ENCODE assay signal across 13 cellular contexts in genomic region chr15:82950746-82951370, GRCh38. TPM values are rescaled to one million over a fixed set of nuclear protein-coding genes. Genes with fewer than 3 reads are reported as not detected.
DNase-seq lines count a peak whose midpoint lies in the region; ATAC-seq and TF ChIP-seq lines count a peak whose summit lies in the region.
"Had no signal": no experiment of that assay in that cellular context is flagged by ENCODE, and none has a peak within 500 bp of the region (broad histone marks: within the 10 kb centered on the region; RNA-seq: fewer than 3 reads in every experiment).

No MANE protein-coding gene starts in this region.

- H3K4me1 Mint-ChIP-seq in immature natural killer cell: peaks cover 6 to 7% of the 10 kb centered on the region in 2 donors

- intact Hi-C loops in spleen (cut with DNase I; ENCODE audit: low total_unique reads): no loop called here

- no peak overlapping the region for H3K4me3 ChIP-seq in mucosa of stomach (ENCODE audit: low read length)
- H3K4me3 ChIP-seq in spleen: peak overlapping the region in 1 of 8 donors; percentile 75

- H3K27ac ChIP-seq in spleen: no peak overlapping the region

- peaks cover 6 to 9% (median 6%) of the 10 kb centered on the region in 3 donors for H3K27me3 Mint-ChIP-seq in immature natural killer cell (ENCODE audit: low read depth in 3 of 3)

- H3K36me3 ChIP-seq in mucosa of stomach (ENCODE audit: control insufficient read depth, insufficient read depth, low read length) (no peaks in the 10 kb centered on the region), spleen (no peaks in the 10 kb centered on the region)

- H3K27ac Mint-ChIP-seq in immature natural killer cell: no peak overlapping the region
- H3K27ac Mint-ChIP-seq: activated naive CD8-positive, alpha-beta T cell treated with anti-CD3 and anti-CD28 coated beads, Interleukin-2, amount 10 ng/mL, durations not matched to agents 7 days and 5 days; stimulated activated naive CD8-positive, alpha-beta T cell treated with anti-CD3 and anti-CD28 coated beads, Interleukin-15, Interleukin-2, amounts not matched to agents 100 ng/mL and 50 ng/mL, for 24 hours had no signal

- TF ChIP-seq CTCF in GM13976 (IDR thresholded peaks at IDR 0.05; ENCODE audit: borderline replicate concordance, control extremely low read depth, extremely low read depth, insufficient read depth, missing control alignments): no peak
- no peak for TF ChIP-seq CTCF in spleen (IDR thresholded peaks at IDR 0.05 in 8 of 11, conservative IDR thresholded peaks at IDR 0.05 in 3 of 11)

- peaks cover 0 to 4% (median 0%) of the 10 kb centered on the region in 3 donors for H3K36me3 Mint-ChIP-seq in immature natural killer cell
- H3K36me3 Mint-ChIP-seq: activated naive CD8-positive, alpha-beta T cell treated with anti-CD3 and anti-CD28 coated beads, Interleukin-2, amount 10 ng/mL, durations not matched to agents 7 days and 5 days had no signal

- no peaks in the 10 kb centered on the region for H3K9me3 ChIP-seq in mucosa of stomach (ENCODE audit: control insufficient read depth, low read length)
- no peaks in the 10 kb centered on the region for H3K9me3 ChIP-seq in spleen

- DNase-seq in GM13976 (ENCODE audit: low spot score) (peak; percentile 65), NOMO-1 treated with DMSO at 0.1 percent for 48 hours (lab: John Stamatoyannopoulos, UW; ENCODE audit: unreplicated experiment) (peak; percentile 41), immature natural killer cell (no peak), spleen (no peak), T1000 (lab: John Stamatoyannopoulos, UW) (no peak)
- DNase-seq: activated naive CD8-positive, alpha-beta T cell treated with anti-CD3 and anti-CD28 coated beads, Interleukin-2, amount 10 ng/mL, durations not matched to agents 7 days and 5 days; DND-41; left colon; NK-92 treated with Interleukin-12 subunit alpha and Interleukin-12 subunit beta, amount 100 ng/mL, for 24 hours had no signal

- no peaks in the 10 kb centered on the region for H3K9me3 Mint-ChIP-seq in immature natural killer cell
- H3K9me3 Mint-ChIP-seq: activated naive CD8-positive, alpha-beta T cell treated with anti-CD3 and anti-CD28 coated beads, Interleukin-2, amount 10 ng/mL, durations not matched to agents 7 days and 5 days; stimulated activated naive CD8-positive, alpha-beta T cell treated with anti-CD3 and anti-CD28 coated beads, Interleukin-15, Interleukin-2, amounts not matched to agents 100 ng/mL and 50 ng/mL, for 24 hours had no signal

- 60 to 68% (median 63%) methylated on average over 6 of the region's 6 CpGs for WGBS in spleen, 5 donors

- ATAC-seq in GM21381 (IDR thresholded peaks at IDR 0.05; ENCODE audit: unreplicated experiment) (peak; percentile 66), HG03159 (IDR thresholded peaks at IDR 0.05; ENCODE audit: unreplicated experiment) (no peak)
- ATAC-seq: left colon had no signal

- H3K9ac ChIP-seq in mucosa of stomach (ENCODE audit: low read length): peak overlapping the region; percentile 6

- H3K4me1 ChIP-seq in mucosa of stomach (ENCODE audit: control insufficient read depth, insufficient read depth, low read length) (no peaks in the 10 kb centered on the region), spleen (peaks cover 3 to 27% (median 17%) of the 10 kb centered on the region in 6 donors)

- no peak for TF ChIP-seq POLR2A in spleen (IDR thresholded peaks at IDR 0.05)

- in situ Hi-C loops in GM13976 (cut with MboI; ENCODE audit: low sequenced_read_pairs, unreplicated experiment): no loop called here

- no peak overlapping the region for H3K4me3 Mint-ChIP-seq in immature natural killer cell
- H3K4me3 Mint-ChIP-seq: stimulated activated naive CD8-positive, alpha-beta T cell treated with anti-CD3 and anti-CD28 coated beads, Interleukin-15, Interleukin-2, amounts not matched to agents 100 ng/mL and 50 ng/mL, for 24 hours had no signal

- H3K27me3 ChIP-seq in mucosa of stomach (ENCODE audit: control insufficient read depth, insufficient read depth, low read length): peaks cover 33% of the 10 kb centered on the region
- peaks cover 0 to 39% (median 10%) of the 10 kb centered on the region in 7 donors for H3K27me3 ChIP-seq in spleen (replicated peaks in 1 of 7)

RNA-seq across cellular contexts. Expression of gene HOMER2, which starts 1.7 kb away (rescaled TPM):
- 1 to 10 TPM in 2 of 3 donors, not detected in 1; 3.4 to 3.5 TPM for polyA plus RNA-seq in immature natural killer cell
- 10 to 100 TPM in 6 of 7 donors, 1 to 10 TPM in 1; 4.3 to 24.3 (median 12.8) TPM for total RNA-seq in spleen
- polyA plus RNA-seq in spleen: 1 to 10 TPM; 2.1 to 5.4 (median 2.2) TPM

RNA-seq across cellular contexts. Expression of gene RAMAC, which starts 35.2 kb away (rescaled TPM):
- polyA plus RNA-seq in immature natural killer cell: 10 to 100 TPM; 37.8 to 75.7 (median 52.6) TPM
- total RNA-seq in spleen: 10 to 100 TPM; 12.8 to 19.4 (median 15.2) TPM
- polyA plus RNA-seq in spleen: 10 to 100 TPM; 18.0 to 22.4 (median 20.7) TPM

Comparison
In these comparisons a context has a peak if more than half of its experiments do, and no peak if none do; other contexts are left out.
1. DNase-seq: peak in GM13976 (single experiment) and NOMO-1 treated with DMSO at 0.1 percent for 48 hours (single experiment); none in immature natural killer cell (0 of 3), spleen (single experiment) and T1000 (single experiment).